In genomic region chrX:78139160-78140123, GRCh38 we compare ENCODE assay signal across 8 cellular contexts. TPM values are rescaled to one million over a fixed set of nuclear protein-coding genes. Genes with fewer than 3 reads are reported as not detected.
A peak's percentile ranks its signal among the peaks of the same experiment; 100 is the strongest.
DNase-seq lines count a peak whose midpoint lies in the region; ATAC-seq and TF ChIP-seq lines count a peak whose summit lies in the region.

Gene TAF9B (minus strand): TSS chrX:78139650. CDS start chrX:78139611, 39 bp downstream.

- H3K27me3 Mint-ChIP-seq in T-helper 17 cell: no peaks in the 10 kb centered on the region

- peak within 1 kb of the TSS; percentile 89 for H3K4me3 Mint-ChIP-seq in T-helper 17 cell

- TF ChIP-seq CTCF in GM13976 (IDR thresholded peaks at IDR 0.05; ENCODE audit: borderline replicate concordance, control extremely low read depth, extremely low read depth, insufficient read depth, missing control alignments): no peak
- no peak for TF ChIP-seq CTCF in right atrium auricular region (IDR thresholded peaks at IDR 0.05)
- TF ChIP-seq CTCF in vagina (IDR thresholded peaks at IDR 0.05): no peak

- peak in 1 of 2 donors; percentile 24 for TF ChIP-seq POLR2A in vagina (IDR thresholded peaks at IDR 0.05)

- peak; percentile 94 for ATAC-seq in HG02852 (IDR thresholded peaks at IDR 0.05; ENCODE audit: unreplicated experiment)
- peak; percentile 97 for ATAC-seq in T-helper 17 cell

- DNase-seq in GM13976 (ENCODE audit: low spot score) (peak; percentile 86), NCI-H146 (lab: John Stamatoyannopoulos, UW) (peak; percentile 90), T-helper 17 cell (peak; percentile 66 to 74 (median 74)), right atrium auricular region (ENCODE audit: low spot score) (peak; percentile 82), putamen (ENCODE audit: low spot score) (peak; percentile 86), vagina (ENCODE audit: extremely low spot score in 2 of 2) (peak in 1 of 2 donors; percentile 90)

- in situ Hi-C loops in GM13976 (cut with MboI; ENCODE audit: low sequenced_read_pairs, unreplicated experiment): no loop called here

- H3K9me3 ChIP-seq in T-helper 17 cell (ENCODE audit: control insufficient read depth, low read length, poor library complexity, severe bottlenecking) (no peaks in the 10 kb centered on the region), right atrium auricular region (no peaks in the 10 kb centered on the region), vagina (no peaks in the 10 kb centered on the region)

- no peaks in the 10 kb centered on the region for H3K27me3 ChIP-seq in right atrium auricular region
- H3K27me3 ChIP-seq in vagina: no peaks in the 10 kb centered on the region

- peaks cover 5% of the 10 kb centered on the region for H3K4me1 Mint-ChIP-seq in T-helper 17 cell

- H3K4me3 ChIP-seq in right atrium auricular region (peak within 1 kb of the TSS; percentile 63 to 68), vagina (peak within 1 kb of the TSS; percentile 57 to 61)

- H3K4me1 ChIP-seq in right atrium auricular region (no peaks in the 10 kb centered on the region), vagina (no peaks in the 10 kb centered on the region)

- H3K36me3 ChIP-seq in right atrium auricular region (no peaks in the 10 kb centered on the region), vagina (no peaks in the 10 kb centered on the region)

- H3K27ac Mint-ChIP-seq in T-helper 17 cell: peak within 1 kb of the TSS; percentile 85

- peak within 1 kb of the TSS; percentile 89 for H3K27ac ChIP-seq in angular gyrus (ENCODE audit: low read depth, low read length)
- peak within 1 kb of the TSS; percentile 72 to 77 for H3K27ac ChIP-seq in right atrium auricular region
- peak within 1 kb of the TSS; percentile 80 for H3K27ac ChIP-seq in vagina

- intact Hi-C loops in vagina (cut with DNase I): no loop called here

- no peaks in the 10 kb centered on the region for H3K36me3 Mint-ChIP-seq in T-helper 17 cell (ENCODE audit: low read depth)

RNA-seq across cellular contexts. Expression of gene TAF9B, which starts in this region (rescaled TPM):
- total RNA-seq in T-helper 17 cell (10 to 100 TPM; 10.3 to 12.6 TPM), right atrium auricular region (10 to 100 TPM; 36.6 to 36.7 TPM), vagina (14.2 TPM)
